In genomic region chr16:67963325-67964321, GRCh38 we compare ENCODE assay signal across 1 cellular context.
TF ChIP-seq lines count a peak whose summit lies in the region.

No MANE protein-coding gene starts in this region.

TF ChIP-seq in endothelial cell of umbilical vein, 7 proteins besides CTCF, POLR2A, EP300 and RAD21:
- TF ChIP-seq POLR2AphosphoS5 (IDR thresholded peaks at IDR 0.05; ENCODE audit: insufficient read depth, low read depth, low read length) = peak; percentile 25
- no peak for TF ChIP-seq MYC (IDR thresholded peaks at IDR 0.05; ENCODE audit: low read depth, low read length)
